17 cellular contexts compared by ENCODE assay signal in genomic region chr1:215421772-215422171, GRCh38.
DNase-seq lines count a peak whose midpoint lies in the region; ATAC-seq lines count a peak whose summit lies in the region.
"Had no signal": no experiment of that assay in that cellular context is flagged by ENCODE, and none has a peak within 500 bp of the region (broad histone marks: within the 10 kb centered on the region; RNA-seq: fewer than 3 reads in every experiment).

No MANE protein-coding gene starts in this region.

- intact Hi-C loops in head of caudate nucleus (cut with DNase I), result no loop called here

- peak; percentile 41 for DNase-seq in EH (ENCODE audit: low read depth)
- peak; percentile 86 for DNase-seq in NCI-H82 treated with DMSO at 0.1 percent for 48 hours (lab: John Stamatoyannopoulos, UW; ENCODE audit: unreplicated experiment)
- DNase-seq in fibroblast of gingiva (ENCODE audit: low read depth), result peak; percentile 15
- DNase-seq in stromal cell of bone marrow (ENCODE audit: low read depth), result peak; percentile 44
- no peak for DNase-seq in activated CD8-positive, alpha-beta memory T cell treated with anti-CD3 and anti-CD28 coated beads, Interleukin-2, amount 50 U/mL, for 48 hours
- DNase-seq in head of caudate nucleus, result no peak
- no peak for DNase-seq in stimulated activated CD4-positive, alpha-beta T cell treated with anti-CD3 and anti-CD28 coated beads, Interleukin-4, amount 100 ng/mL, for 24 hours
- DNase-seq: COR-L47, H7, KG1, MG63, NCI-H1105, NCI-H187, NCI-H446, NCI-H748 treated with DMSO at 0.1 percent for 48 hours, SIG-M5 had no signal

- no peak for ATAC-seq in esophagus mucosa

Comparison
In these comparisons a context has a peak if more than half of its experiments do, and no peak if none do; other contexts are left out.
1. DNase-seq: peak in EH (single experiment), NCI-H82 treated with DMSO at 0.1 percent for 48 hours (single experiment), fibroblast of gingiva (single experiment) and stromal cell of bone marrow (single experiment); none in activated CD8-positive, alpha-beta memory T cell treated with anti-CD3 and anti-CD28 coated beads, Interleukin-2, amount 50 U/mL, for 48 hours (single experiment), head of caudate nucleus (0 of 42) and stimulated activated CD4-positive, alpha-beta T cell treated with anti-CD3 and anti-CD28 coated beads, Interleukin-4, amount 100 ng/mL, for 24 hours (single experiment).